21 cellular contexts compared by ENCODE assay signal in genomic region chr15:25718597-25718996, GRCh38.
"Had no signal": no experiment of that assay in that cellular context is flagged by ENCODE, and none has a peak within 500 bp of the region (broad histone marks: within the 10 kb centered on the region; RNA-seq: fewer than 3 reads in every experiment).

No MANE protein-coding gene starts in this region.

- H3K27me3 ChIP-seq: adrenal gland, hepatocyte, neural progenitor cell, transverse colon had no signal

- H2AFZ ChIP-seq: hepatocyte, neural progenitor cell had no signal

- H3K4me3 ChIP-seq: adrenal gland, hepatocyte, lower lobe of right lung, neural progenitor cell, transverse colon had no signal

- H3K36me3 ChIP-seq: adrenal gland, neural progenitor cell, transverse colon had no signal

- H3K9me3 ChIP-seq: adrenal gland, lower lobe of right lung, transverse colon had no signal

- ATAC-seq: activated T-helper 17 cell treated with anti-CD3 and anti-CD28 coated beads, Interleukin-2, amount 50 U/mL, for 72 hours; esophagus mucosa; left lobe of liver; naive thymus-derived CD8-positive, alpha-beta T cell; stimulated activated naive CD8-positive, alpha-beta T cell treated with anti-CD3 and anti-CD28 coated beads, Interleukin-15, amount 100 ng/mL, for 72 hours; T-cell had no signal

- H3K27ac ChIP-seq: adrenal gland, hepatocyte, lower lobe of right lung, neural progenitor cell, transverse colon had no signal

- H3K9ac ChIP-seq: neural progenitor cell had no signal

- H3K4me2 ChIP-seq: hepatocyte, neural progenitor cell had no signal

- DNase-seq: activated CD4-positive, alpha-beta T cell treated with anti-CD3 and anti-CD28 coated beads, Interleukin-2, amount 50 U/mL, for 4 hours; activated CD8-positive, alpha-beta memory T cell treated with anti-CD3 and anti-CD28 coated beads for 24 hours; activated CD8-positive, alpha-beta memory T cell treated with anti-CD3 and anti-CD28 coated beads, Interleukin-2, amount 50 U/mL, for 4 hours; activated naive CD4-positive, alpha-beta T cell; dermis blood vessel endothelial cell; effector CD8-positive, alpha-beta T cell; foreskin melanocyte; immature natural killer cell; lower lobe of right lung; naive thymus-derived CD8-positive, alpha-beta T cell; retina; stimulated activated CD4-positive, alpha-beta T cell treated with anti-CD3 and anti-CD28 coated beads, Interleukin-4, amount 100 ng/mL, for 4 hours; stimulated activated naive CD8-positive, alpha-beta T cell treated with anti-CD3 and anti-CD28 coated beads, Interleukin-15, amount 100 ng/mL, for 72 hours; T-cell; transverse colon had no signal

- H3K4me1 ChIP-seq: adrenal gland, lower lobe of right lung, transverse colon had no signal

- H3K79me2 ChIP-seq: hepatocyte had no signal
